Comparison of ENCODE assay signal across 13 cellular contexts in the genomic region with DNA sequence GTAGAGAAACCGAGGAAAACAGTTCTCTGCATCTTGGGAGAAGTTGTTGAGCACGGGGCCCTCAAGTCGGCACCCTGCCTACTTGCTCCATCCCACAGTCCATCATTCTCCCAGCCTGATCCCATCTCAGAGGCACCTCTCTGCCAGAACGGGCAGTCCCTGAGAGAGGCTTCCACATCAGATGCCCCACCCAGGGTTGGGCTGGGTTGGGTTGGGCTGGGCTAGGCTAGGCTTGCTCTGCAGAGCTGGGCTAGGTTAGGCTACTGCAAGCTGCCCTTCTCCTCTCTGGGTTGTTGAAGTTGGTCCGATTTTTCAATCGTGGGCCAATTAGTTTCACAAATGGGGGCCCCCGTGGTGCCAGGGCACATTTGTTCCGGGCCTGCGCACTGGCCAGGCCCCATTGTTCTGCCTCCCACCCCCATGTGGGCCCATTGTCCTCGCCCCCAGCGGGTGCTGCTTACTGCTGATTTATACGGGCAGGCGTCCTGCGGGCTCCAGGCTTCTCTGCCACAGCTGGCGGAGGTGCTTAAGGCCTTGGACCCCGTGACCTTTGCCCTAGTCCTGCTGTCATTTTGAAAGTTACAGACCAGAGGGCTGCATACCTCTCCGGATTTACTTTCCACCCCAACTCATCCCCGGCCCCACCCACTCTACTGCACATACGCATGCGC.
DNase-seq lines count a peak whose midpoint lies in the region; ATAC-seq and TF ChIP-seq lines count a peak whose summit lies in the region.
"Had no signal": no experiment of that assay in that cellular context is flagged by ENCODE, and none has a peak within 500 bp of the region (broad histone marks: within the 10 kb centered on the region; RNA-seq: fewer than 3 reads in every experiment).

No MANE protein-coding gene starts in this region.

- H3K9me3 ChIP-seq in RWPE2 (ENCODE audit: severe bottlenecking), result no peaks in the 10 kb centered on the region
- H3K9me3 ChIP-seq in psoas muscle, result no peaks in the 10 kb centered on the region
- H3K9me3 ChIP-seq: BLaER1, pancreas, spleen had no signal

- intact Hi-C loops in left ventricle myocardium superior (cut with micrococcal nuclease), result no loop called here
- intact Hi-C loops in psoas muscle (cut with DNase I), result no loop called here

- ATAC-seq in RWPE2 (ENCODE audit: low read depth), result peak; percentile 81
- peak; percentile 53 for ATAC-seq in left ventricle myocardium superior
- ATAC-seq in psoas muscle, result peak; percentile 45 to 57 (median 47)
- no peak for ATAC-seq in HG03342 (IDR thresholded peaks at IDR 0.05; ENCODE audit: unreplicated experiment)
- ATAC-seq: activated T-helper 17 cell treated with anti-CD3 and anti-CD28 coated beads, Interleukin-2, amount 50 U/mL, for 72 hours had no signal

- WGBS in psoas muscle, 3 donors, result 46 to 63% (median 51%) methylated on average over 19 to 20 of the region's 20 CpGs

- peak; percentile 28 for DNase-seq in HuH-7 (ENCODE audit: low spot score)
- DNase-seq in RWPE2 (ENCODE audit: low spot score), result no peak
- DNase-seq in left ventricle myocardium superior, result no peak
- no peak for DNase-seq in psoas muscle
- DNase-seq in foreskin melanocyte, result no peak
- DNase-seq in DMS79 (lab: John Stamatoyannopoulos, UW), result no peak
- DNase-seq: NCI-H1092 treated with DMSO at 0.1 percent for 48 hours, NCI-H2171 treated with DMSO at 0.1 percent for 48 hours, pancreas, spleen had no signal

- H3K36me3 ChIP-seq in RWPE2 (ENCODE audit: low read depth), result no peaks in the 10 kb centered on the region
- H3K36me3 ChIP-seq in psoas muscle (ENCODE audit: insufficient read depth in 1 of 2, low read depth in 1 of 2), result no peaks in the 10 kb centered on the region
- H3K36me3 ChIP-seq: BLaER1, pancreas had no signal

- no peaks in the 10 kb centered on the region for H3K27me3 ChIP-seq in RWPE2 (ENCODE audit: insufficient read depth, poor library complexity, severe bottlenecking)
- no peaks in the 10 kb centered on the region for H3K27me3 ChIP-seq in psoas muscle (ENCODE audit: insufficient read depth in 3 of 3, low read length in 2 of 3)
- H3K27me3 ChIP-seq: BLaER1, pancreas, spleen had no signal

- no peaks in the 10 kb centered on the region for H3K4me1 ChIP-seq in RWPE2 (ENCODE audit: insufficient read depth, poor library complexity, severe bottlenecking)
- H3K4me1 ChIP-seq in psoas muscle, result peaks cover 93% of the 10 kb centered on the region
- H3K4me1 ChIP-seq: pancreas had no signal

- no peak for TF ChIP-seq CTCF in RWPE2 (IDR thresholded peaks at IDR 0.05; ENCODE audit: poor library complexity, severe bottlenecking)
- TF ChIP-seq CTCF in psoas muscle (IDR thresholded peaks at IDR 0.05), result no peak

- no peak overlapping the region for H3K4me3 ChIP-seq in RWPE2 (ENCODE audit: severe bottlenecking)
- H3K4me3 ChIP-seq in psoas muscle, result no peak overlapping the region
- H3K4me3 ChIP-seq: BLaER1, pancreas, spleen had no signal

- H3K27ac ChIP-seq in RWPE2 (ENCODE audit: poor library complexity, severe bottlenecking) (no peak overlapping the region), psoas muscle (peak overlapping the region; percentile 65)
- H3K27ac ChIP-seq: BLaER1, pancreas, spleen had no signal
